Comparison of ENCODE assay signal across 16 cellular contexts in genomic region chr7:99699946-99700345, GRCh38. TPM values are rescaled to one million over a fixed set of nuclear protein-coding genes. Genes with fewer than 3 reads are reported as not detected.
"Had no signal": no experiment of that assay in that cellular context is flagged by ENCODE, and none has a peak within 500 bp of the region (broad histone marks: within the 10 kb centered on the region; RNA-seq: fewer than 3 reads in every experiment).

No MANE protein-coding gene starts in this region.

- H3K36me3 ChIP-seq: prostate gland had no signal

- H3K27ac ChIP-seq: VCaP had no signal

- H3K4me1 ChIP-seq: prostate gland had no signal

- DNase-seq: activated CD4-positive, alpha-beta T cell treated with anti-CD3 and anti-CD28 coated beads for 1 hour; activated CD4-positive, alpha-beta T cell treated with anti-CD3 and anti-CD28 coated beads, Interleukin-2, amount 50 U/mL, for 4 hours; activated naive CD4-positive, alpha-beta T cell treated with anti-CD3 and anti-CD28 coated beads for 36 hours; activated naive CD8-positive, alpha-beta T cell treated with anti-CD3 and anti-CD28 coated beads, Interleukin-2, amount 50 U/mL, for 24 hours; aorta; hippocampal formation; left ventricle myocardium superior; mesenchymal stem cell; occipital lobe; right cardiac atrium had no signal

- ATAC-seq: activated naive CD8-positive, alpha-beta T cell treated with anti-CD3 and anti-CD28 coated beads, Interleukin-2, amount 50 U/mL, for 24 hours; activated T-helper 17 cell treated with anti-CD3 and anti-CD28 coated beads, Interleukin-2, amount 50 U/mL, for 72 hours; left ventricle myocardium superior had no signal

- H3K4me3 ChIP-seq: prostate gland had no signal

- H3K9me3 ChIP-seq: prostate gland had no signal

RNA-seq across cellular contexts. Expression of gene CYP3A5, which starts 20.1 kb away (rescaled TPM):
- total RNA-seq: dermis microvascular lymphatic vessel endothelial cell; T-helper 1 cell treated with Interleukin-12 subunit alpha and Interleukin-12 subunit beta and Interleukin-4 antibody, amounts not matched to agents 30 ng/mL and 1 ng/mL, for 36 hours had no signal

RNA-seq across cellular contexts. Expression of gene CYP3A7, which starts 35.0 kb away (rescaled TPM):
- total RNA-seq: activated naive CD4-positive, alpha-beta T cell treated with anti-CD3 and anti-CD28 coated beads for 36 hours; activated T-helper 17 cell treated with anti-CD3 and anti-CD28 coated beads, Interleukin-2, amount 50 U/mL, for 72 hours; aorta; dermis microvascular lymphatic vessel endothelial cell; left ventricle myocardium superior; occipital lobe; prostate gland; right cardiac atrium; T-helper 1 cell treated with Interleukin-12 subunit alpha and Interleukin-12 subunit beta and Interleukin-4 antibody, amounts not matched to agents 30 ng/mL and 1 ng/mL, for 36 hours; temporal lobe had no signal
